In genomic region chr22:20930435-20930834, GRCh38 we compare ENCODE assay signal across 3 cellular contexts. TPM values are rescaled to one million over a fixed set of nuclear protein-coding genes. Genes with fewer than 3 reads are reported as not detected.
"Had no signal": no experiment of that assay in that cellular context is flagged by ENCODE, and none has a peak within 500 bp of the region (broad histone marks: within the 10 kb centered on the region; RNA-seq: fewer than 3 reads in every experiment).

No MANE protein-coding gene starts in this region.

RNA-seq across cellular contexts. Expression of gene AIFM3, which starts 36.6 kb away (rescaled TPM):
- total RNA-seq: H4, HT1080 had no signal
- polyA plus RNA-seq: GM23248 had no signal
